ENCODE assay signal across 23 cellular contexts in the genomic region with DNA sequence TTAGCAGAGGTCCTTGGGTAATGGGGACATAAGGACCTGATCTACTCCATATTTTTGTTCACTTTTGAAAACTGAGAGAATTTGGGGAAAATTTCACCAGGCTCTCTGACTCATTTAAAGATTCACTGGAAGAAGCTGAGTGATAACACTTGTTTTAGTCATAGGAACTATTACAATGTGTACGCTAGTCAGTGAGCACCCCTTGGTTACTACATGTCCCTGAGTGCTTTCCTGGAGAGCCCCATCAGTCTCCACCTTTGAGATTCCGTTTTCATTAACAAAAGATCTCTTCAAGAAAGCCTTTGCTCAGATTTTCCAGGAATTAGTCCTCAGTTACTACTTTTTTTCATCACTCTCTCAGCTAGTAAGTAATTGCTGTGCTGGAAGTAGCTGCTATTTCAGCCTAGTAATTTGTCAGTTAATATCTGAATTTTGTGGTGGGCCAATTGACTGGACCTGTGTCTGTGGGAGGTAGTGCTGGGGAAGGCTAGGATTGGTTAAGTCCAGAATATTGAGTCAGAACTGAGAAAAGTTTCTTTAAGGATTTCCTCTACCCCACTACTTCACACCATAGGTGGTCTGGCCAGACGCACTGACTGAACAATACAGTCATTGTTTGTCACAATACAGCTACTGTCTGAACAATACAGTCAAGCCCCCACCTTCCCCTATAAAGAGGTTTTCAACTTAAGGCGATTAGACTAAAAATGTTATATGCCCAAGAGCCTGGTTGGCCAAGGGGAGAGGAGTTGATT.
A peak's percentile ranks its signal among the peaks of the same experiment; 100 is the strongest.
DNase-seq lines count a peak whose midpoint lies in the region; ATAC-seq and TF ChIP-seq lines count a peak whose summit lies in the region.
"Had no signal": no experiment of that assay in that cellular context is flagged by ENCODE, and none has a peak within 500 bp of the region (broad histone marks: within the 10 kb centered on the region; RNA-seq: fewer than 3 reads in every experiment).

No MANE protein-coding gene starts in this region.

- H3K9me3 Mint-ChIP-seq in stimulated activated naive CD8-positive, alpha-beta T cell treated with anti-CD3 and anti-CD28 coated beads, Interleukin-15, amount 100 ng/mL, for 72 hours: peaks cover 20 to 37% of the 10 kb centered on the region in 2 donors
- peaks cover 36% of the 10 kb centered on the region for H3K9me3 Mint-ChIP-seq in activated CD4-positive, alpha-beta memory T cell treated with anti-CD3 and anti-CD28 coated beads for 36 hours

- no peak overlapping the region for H3K27ac Mint-ChIP-seq in stimulated activated naive CD8-positive, alpha-beta T cell treated with anti-CD3 and anti-CD28 coated beads, Interleukin-15, amount 100 ng/mL, for 72 hours
- H3K27ac Mint-ChIP-seq in activated CD4-positive, alpha-beta memory T cell treated with anti-CD3 and anti-CD28 coated beads for 36 hours: no peak overlapping the region
- H3K27ac Mint-ChIP-seq: CD4-positive, alpha-beta memory T cell; GM23338; HFFc6 had no signal

- H3K4me1 Mint-ChIP-seq in stimulated activated naive CD8-positive, alpha-beta T cell treated with anti-CD3 and anti-CD28 coated beads, Interleukin-15, amount 100 ng/mL, for 72 hours: peaks cover 6% of the 10 kb centered on the region
- H3K4me1 Mint-ChIP-seq in activated CD4-positive, alpha-beta memory T cell treated with anti-CD3 and anti-CD28 coated beads for 36 hours (ENCODE audit: low read depth): peaks cover 7% of the 10 kb centered on the region
- H3K4me1 Mint-ChIP-seq: CD4-positive, alpha-beta memory T cell; GM23338 had no signal

- peaks cover 29% of the 10 kb centered on the region for H3K36me3 Mint-ChIP-seq in activated CD4-positive, alpha-beta memory T cell treated with anti-CD3 and anti-CD28 coated beads for 36 hours

- intact Hi-C loops in activated CD4-positive, alpha-beta memory T cell treated with anti-CD3 and anti-CD28 coated beads for 36 hours (cut with micrococcal nuclease): no loop called here

- H3K27ac ChIP-seq in SJSA1: peak overlapping the region; percentile 76
- H3K27ac ChIP-seq: HL-60 had no signal

- CTCF ChIA-PET in activated CD4-positive, alpha-beta memory T cell treated with anti-CD3 and anti-CD28 coated beads for 36 hours (lab: Charles Lee): no interaction called here

- no peaks in the 10 kb centered on the region for H3K27me3 ChIP-seq in SJSA1 (replicated peaks)
- H3K27me3 ChIP-seq: BE2C had no signal

- POLR2A ChIA-PET in activated CD4-positive, alpha-beta memory T cell treated with anti-CD3 and anti-CD28 coated beads for 36 hours (lab: Charles Lee): interaction anchor here (0.5 kb wide), 1 partner anchor 427 kb away, joined by 3 read pairs; no protein-coding TSS in a partner anchor

- H3K4me1 ChIP-seq in SJSA1 (replicated peaks): peaks cover 14% of the 10 kb centered on the region
- H3K4me1 ChIP-seq: BE2C had no signal

- TF ChIP-seq CTCF in astrocyte of the spinal cord (IDR thresholded peaks at IDR 0.05; ENCODE audit: low read depth, low read length): no peak

- H3K4me3 ChIP-seq in SJSA1 (no peak overlapping the region), astrocyte of the spinal cord (ENCODE audit: low read depth, low read length) (no peak overlapping the region)
- H3K4me3 ChIP-seq: GM23338, K562 had no signal

- no peaks in the 10 kb centered on the region for H3K9me3 ChIP-seq in SJSA1 (replicated peaks)
- H3K9me3 ChIP-seq: BE2C had no signal

- H3K36me3 ChIP-seq in SJSA1: no peaks in the 10 kb centered on the region
- H3K36me3 ChIP-seq: BE2C had no signal

- DNase-seq in stimulated activated naive CD8-positive, alpha-beta T cell treated with anti-CD3 and anti-CD28 coated beads, Interleukin-15, Interleukin-2, amounts not matched to agents 100 U/mL and 50 U/mL, for 24 hours: no peak
- DNase-seq in stimulated activated naive CD8-positive, alpha-beta T cell treated with anti-CD3 and anti-CD28 coated beads, Interleukin-15, amount 100 ng/mL, for 72 hours: no peak
- peak; percentile 68 to 69 for DNase-seq in SJSA1 (ENCODE audit: low read depth in 1 of 2, low spot score in 2 of 2)
- DNase-seq in astrocyte of the spinal cord (ENCODE audit: low read depth, low spot score): peak; percentile 63
- DNase-seq in stimulated activated CD4-positive, alpha-beta T cell treated with anti-CD3 and anti-CD28 coated beads, Interleukin-2, amount 100 ng/mL, for 24 hours: no peak
- no peak for DNase-seq in activated CD4-positive, alpha-beta memory T cell treated with anti-CD3 and anti-CD28 coated beads for 36 hours
- DNase-seq in HCEC 1CT: no peak
- DNase-seq: BE2C; CD4-positive, alpha-beta memory T cell; DND-41; GDM1; HFFc6; NCI-H1436; NCI-H2081 treated with DMSO at 0.1 percent for 48 hours; NCI-H226; NCI-H526; NK-92 treated with Interleukin-12 subunit alpha and Interleukin-12 subunit beta, amount 100 ng/mL, for 24 hours; OCI-M1 had no signal

- H3K27me3 Mint-ChIP-seq in stimulated activated naive CD8-positive, alpha-beta T cell treated with anti-CD3 and anti-CD28 coated beads, Interleukin-15, amount 100 ng/mL, for 72 hours: no peaks in the 10 kb centered on the region
- no peaks in the 10 kb centered on the region for H3K27me3 Mint-ChIP-seq in activated CD4-positive, alpha-beta memory T cell treated with anti-CD3 and anti-CD28 coated beads for 36 hours
- H3K27me3 Mint-ChIP-seq: CD4-positive, alpha-beta memory T cell had no signal

- peak; percentile 43 for ATAC-seq in stimulated activated naive CD8-positive, alpha-beta T cell treated with anti-CD3 and anti-CD28 coated beads, Interleukin-15, Interleukin-2, amounts not matched to agents 100 U/mL and 50 U/mL, for 24 hours
- no peak for ATAC-seq in stimulated activated naive CD8-positive, alpha-beta T cell treated with anti-CD3 and anti-CD28 coated beads, Interleukin-15, amount 100 ng/mL, for 72 hours
- no peak for ATAC-seq in HG02759 (IDR thresholded peaks at IDR 0.05; ENCODE audit: unreplicated experiment)
- ATAC-seq: GM23338, K562, Right ventricle myocardium inferior had no signal

- in situ Hi-C loops in astrocyte of the spinal cord (cut with HindIII; ENCODE audit: low sequenced_read_pairs): no loop called here

- H3K4me3 Mint-ChIP-seq in stimulated activated naive CD8-positive, alpha-beta T cell treated with anti-CD3 and anti-CD28 coated beads, Interleukin-15, amount 100 ng/mL, for 72 hours: no peak overlapping the region
- H3K4me3 Mint-ChIP-seq in activated CD4-positive, alpha-beta memory T cell treated with anti-CD3 and anti-CD28 coated beads for 36 hours: no peak overlapping the region
- H3K4me3 Mint-ChIP-seq: CD4-positive, alpha-beta memory T cell; GM23338; HFFc6 had no signal

Comparison
In these comparisons a context has a peak if more than half of its experiments do, and no peak if none do; other contexts are left out.
1. DNase-seq: peak in SJSA1 (2 of 2) and astrocyte of the spinal cord (single experiment); none in stimulated activated naive CD8-positive, alpha-beta T cell treated with anti-CD3 and anti-CD28 coated beads, Interleukin-15, Interleukin-2, amounts not matched to agents 100 U/mL and 50 U/mL, for 24 hours (single experiment), stimulated activated naive CD8-positive, alpha-beta T cell treated with anti-CD3 and anti-CD28 coated beads, Interleukin-15, amount 100 ng/mL, for 72 hours (0 of 2), stimulated activated CD4-positive, alpha-beta T cell treated with anti-CD3 and anti-CD28 coated beads, Interleukin-2, amount 100 ng/mL, for 24 hours (0 of 2), activated CD4-positive, alpha-beta memory T cell treated with anti-CD3 and anti-CD28 coated beads for 36 hours (single experiment) and HCEC 1CT (single experiment).